ENCODE assay signal across 19 cellular contexts in the genomic region with DNA sequence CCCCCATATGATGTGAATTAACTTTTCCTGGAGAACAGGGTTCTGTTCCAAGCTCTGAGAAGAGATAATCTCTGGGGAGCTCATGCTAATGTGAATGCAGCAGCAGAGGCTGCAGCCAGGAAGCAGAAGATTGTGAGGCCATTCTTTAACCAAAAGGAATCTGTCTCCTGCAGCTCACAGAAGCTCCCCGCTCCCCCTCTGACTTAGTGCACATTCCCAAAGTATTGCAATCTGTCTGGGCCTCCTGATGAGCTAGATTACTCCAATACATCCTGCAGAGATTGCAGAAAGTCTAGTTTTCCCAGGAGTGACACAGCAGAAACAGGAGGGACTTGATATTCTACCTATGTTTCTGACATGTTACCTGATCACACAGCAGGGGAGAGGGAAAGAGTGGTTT.
A peak's percentile ranks its signal among the peaks of the same experiment; 100 is the strongest.
DNase-seq lines count a peak whose midpoint lies in the region.
"Had no signal": no experiment of that assay in that cellular context is flagged by ENCODE, and none has a peak within 500 bp of the region (broad histone marks: within the 10 kb centered on the region; RNA-seq: fewer than 3 reads in every experiment).

No MANE protein-coding gene starts in this region.

- no peaks in the 10 kb centered on the region for H3K36me3 ChIP-seq in effector memory CD4-positive, alpha-beta T cell (ENCODE audit: control insufficient read depth, insufficient read depth, low read length)
- H3K36me3 ChIP-seq: cardiac muscle cell, right lobe of liver had no signal

- no peaks in the 10 kb centered on the region for H3K4me1 Mint-ChIP-seq in activated T-helper 2 cell treated with anti-CD3 and anti-CD28 coated beads, Interferon-gamma antibody, Interleukin-2, Interleukin-4, amounts not matched to agents 10 μg/mL and 5 μg/mL and 100 μg/mL, durations not matched to agents 14 hours and 24 hours and 36 hours (ENCODE audit: low read depth)
- H3K4me1 Mint-ChIP-seq: activated CD4-positive, alpha-beta T cell treated with anti-CD3 and anti-CD28 coated beads for 36 hours; CD4-positive, CD25-positive, alpha-beta regulatory T cell; immature natural killer cell had no signal

- H3K27ac ChIP-seq in effector memory CD4-positive, alpha-beta T cell (ENCODE audit: insufficient read depth, low read length, poor library complexity, severe bottlenecking), result no peak overlapping the region
- H3K27ac ChIP-seq: cardiac muscle cell, right lobe of liver had no signal

- H3K4me1 ChIP-seq in effector memory CD4-positive, alpha-beta T cell (ENCODE audit: control insufficient read depth, insufficient read depth, low read length, poor library complexity, severe bottlenecking), result no peaks in the 10 kb centered on the region
- H3K4me1 ChIP-seq: right lobe of liver had no signal

- H3K9me3 Mint-ChIP-seq in activated T-helper 2 cell treated with anti-CD3 and anti-CD28 coated beads, Interferon-gamma antibody, Interleukin-2, Interleukin-4, amounts not matched to agents 10 μg/mL and 5 μg/mL and 100 μg/mL, durations not matched to agents 14 hours and 24 hours and 36 hours, result peaks cover 9% of the 10 kb centered on the region

- H3K27ac Mint-ChIP-seq in activated T-helper 2 cell treated with anti-CD3 and anti-CD28 coated beads, Interferon-gamma antibody, Interleukin-2, Interleukin-4, amounts not matched to agents 10 μg/mL and 5 μg/mL and 100 μg/mL, durations not matched to agents 14 hours and 24 hours and 36 hours, result no peak overlapping the region
- H3K27ac Mint-ChIP-seq: activated CD4-positive, alpha-beta T cell treated with anti-CD3 and anti-CD28 coated beads for 36 hours; activated naive CD8-positive, alpha-beta T cell; CD4-positive, CD25-positive, alpha-beta regulatory T cell; immature natural killer cell had no signal

- H3K27me3 Mint-ChIP-seq in activated T-helper 2 cell treated with anti-CD3 and anti-CD28 coated beads, Interferon-gamma antibody, Interleukin-2, Interleukin-4, amounts not matched to agents 10 μg/mL and 5 μg/mL and 100 μg/mL, durations not matched to agents 14 hours and 24 hours and 36 hours (ENCODE audit: low read depth), result no peaks in the 10 kb centered on the region
- H3K27me3 Mint-ChIP-seq: activated CD4-positive, alpha-beta T cell treated with anti-CD3 and anti-CD28 coated beads for 36 hours; activated naive CD8-positive, alpha-beta T cell; CD4-positive, CD25-positive, alpha-beta regulatory T cell had no signal

- H3K4me3 ChIP-seq in effector memory CD4-positive, alpha-beta T cell (ENCODE audit: insufficient read depth, low read depth, low read length, poor library complexity, severe bottlenecking), result no peak overlapping the region
- H3K4me3 ChIP-seq: cardiac muscle cell, right lobe of liver had no signal

- DNase-seq in NCI-H82 (lab: John Stamatoyannopoulos, UW) (peak; percentile 0), NCI-H82 treated with DMSO at 0.1 percent for 48 hours (lab: John Stamatoyannopoulos, UW; ENCODE audit: unreplicated experiment) (no peak), astrocyte of the hippocampus (ENCODE audit: low read depth, low spot score) (peak; percentile 51), kidney glomerular epithelial cell (lab: John Stamatoyannopoulos, UW) (peak; percentile 5), EL (no peak), amygdala (lab: John Stamatoyannopoulos, UW) (no peak)
- no peak for DNase-seq in activated T-helper 2 cell treated with anti-CD3 and anti-CD28 coated beads, Interferon-gamma antibody, Interleukin-2, Interleukin-4, amounts not matched to agents 10 μg/mL and 5 μg/mL and 100 μg/mL, durations not matched to agents 14 hours and 24 hours and 36 hours (ENCODE audit: low spot score)
- no peak for DNase-seq in effector memory CD4-positive, alpha-beta T cell
- DNase-seq: activated CD4-positive, alpha-beta T cell treated with anti-CD3 and anti-CD28 coated beads for 36 hours; activated CD8-positive, alpha-beta memory T cell treated with anti-CD3 and anti-CD28 coated beads, Interleukin-2, amount 50 U/mL, for 48 hours; CD4-positive, CD25-positive, alpha-beta regulatory T cell; foreskin fibroblast; HCEC 1CT; immature natural killer cell; NCI-H1930; NCI-H774; right lobe of liver had no signal

- H3K27me3 ChIP-seq in effector memory CD4-positive, alpha-beta T cell (replicated peaks; ENCODE audit: control insufficient read depth, insufficient read depth, low read length, poor library complexity, severe bottlenecking), result no peaks in the 10 kb centered on the region
- H3K27me3 ChIP-seq: cardiac muscle cell, right lobe of liver had no signal

- H3K36me3 Mint-ChIP-seq in activated T-helper 2 cell treated with anti-CD3 and anti-CD28 coated beads, Interferon-gamma antibody, Interleukin-2, Interleukin-4, amounts not matched to agents 10 μg/mL and 5 μg/mL and 100 μg/mL, durations not matched to agents 14 hours and 24 hours and 36 hours (ENCODE audit: low read depth), result no peaks in the 10 kb centered on the region
- H3K36me3 Mint-ChIP-seq: activated naive CD8-positive, alpha-beta T cell; CD4-positive, CD25-positive, alpha-beta regulatory T cell; immature natural killer cell had no signal

- H3K9me3 ChIP-seq in effector memory CD4-positive, alpha-beta T cell (ENCODE audit: control insufficient read depth, low read length), result no peaks in the 10 kb centered on the region
- H3K9me3 ChIP-seq: right lobe of liver had no signal

- intact Hi-C loops in activated T-helper 2 cell treated with anti-CD3 and anti-CD28 coated beads, Interferon-gamma antibody, Interleukin-2, Interleukin-4, amounts not matched to agents 10 μg/mL and 5 μg/mL and 100 μg/mL, durations not matched to agents 14 hours and 24 hours and 36 hours (cut with micrococcal nuclease), result no loop called here

- no peak overlapping the region for H3K4me3 Mint-ChIP-seq in activated T-helper 2 cell treated with anti-CD3 and anti-CD28 coated beads, Interferon-gamma antibody, Interleukin-2, Interleukin-4, amounts not matched to agents 10 μg/mL and 5 μg/mL and 100 μg/mL, durations not matched to agents 14 hours and 24 hours and 36 hours (ENCODE audit: low read depth)
- H3K4me3 Mint-ChIP-seq: activated CD4-positive, alpha-beta T cell treated with anti-CD3 and anti-CD28 coated beads for 36 hours; activated naive CD8-positive, alpha-beta T cell; CD4-positive, CD25-positive, alpha-beta regulatory T cell; immature natural killer cell had no signal

Comparison
In these comparisons a context has a peak if more than half of its experiments do, and no peak if none do; other contexts are left out.
1. DNase-seq: peak in NCI-H82 (single experiment), astrocyte of the hippocampus (single experiment) and kidney glomerular epithelial cell (single experiment); none in NCI-H82 treated with DMSO at 0.1 percent for 48 hours (single experiment), EL (single experiment), activated T-helper 2 cell treated with anti-CD3 and anti-CD28 coated beads, Interferon-gamma antibody, Interleukin-2, Interleukin-4, amounts not matched to agents 10 μg/mL and 5 μg/mL and 100 μg/mL, durations not matched to agents 14 hours and 24 hours and 36 hours (single experiment), amygdala (0 of 56) and effector memory CD4-positive, alpha-beta T cell (0 of 3).